ENCODE assay signal across 1 cellular context in the genomic region with DNA sequence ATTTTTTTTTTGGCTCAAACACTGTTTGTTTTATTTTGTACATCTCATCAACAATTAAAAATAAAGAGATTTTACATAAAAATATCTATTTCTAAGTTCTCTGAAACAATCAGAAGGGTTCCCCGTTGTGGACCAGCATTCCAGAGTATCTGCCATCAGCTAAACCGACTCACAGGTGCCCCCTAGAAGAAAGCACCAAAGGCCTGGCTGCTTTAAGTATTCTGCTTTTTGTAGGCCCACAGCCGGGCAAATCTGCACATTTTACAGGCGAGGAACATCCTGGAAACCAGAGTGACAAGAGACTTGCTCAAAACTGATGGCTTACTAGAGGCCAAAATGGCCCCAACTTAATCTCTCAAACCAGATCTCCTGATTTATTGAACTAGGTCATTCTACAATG.
TF ChIP-seq lines count a peak whose summit lies in the region.

No MANE protein-coding gene starts in this region.

TF ChIP-seq in WTC11, 78 proteins besides CTCF, POLR2A, EP300 and RAD21 (continued from another document):
- TF ChIP-seq, protein P1, sequence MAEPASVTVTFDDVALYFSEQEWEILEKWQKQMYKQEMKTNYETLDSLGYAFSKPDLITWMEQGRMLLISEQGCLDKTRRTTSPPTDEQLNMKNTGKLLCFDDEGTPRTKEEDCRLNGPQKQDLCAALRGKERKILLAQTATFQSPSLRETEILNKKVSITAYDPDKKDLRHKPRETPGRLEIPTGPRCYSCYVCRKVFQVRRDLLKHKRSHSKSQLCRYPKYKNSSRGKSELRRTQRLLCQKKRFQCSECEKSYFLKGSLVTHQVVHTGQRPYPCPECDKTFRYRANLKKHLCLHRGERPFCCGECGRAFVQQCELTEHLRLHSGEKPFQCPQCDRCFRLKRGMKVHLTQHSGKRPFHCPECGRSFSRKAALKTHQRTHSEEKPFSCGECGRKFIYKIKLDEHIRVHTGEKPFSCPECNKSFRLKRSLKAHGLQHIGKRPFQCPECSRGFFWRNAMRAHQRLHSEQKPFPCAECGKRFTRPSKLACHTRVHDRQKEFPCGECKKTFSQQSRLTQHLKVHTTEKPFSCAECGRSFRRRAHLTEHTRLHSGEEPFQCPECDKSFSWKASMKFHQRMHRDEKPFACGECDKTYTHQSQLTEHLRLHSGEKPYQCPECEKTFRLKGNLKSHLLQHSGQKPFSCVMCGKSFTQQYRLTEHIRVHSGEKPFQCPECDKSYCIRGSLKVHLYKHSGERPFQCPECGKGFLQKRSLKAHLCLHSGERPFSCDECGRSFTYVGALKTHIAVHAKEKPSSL (CRISPR knock-in tag; conservative IDR thresholded peaks at IDR 0.05) = no peak
- TF ChIP-seq, protein P2, sequence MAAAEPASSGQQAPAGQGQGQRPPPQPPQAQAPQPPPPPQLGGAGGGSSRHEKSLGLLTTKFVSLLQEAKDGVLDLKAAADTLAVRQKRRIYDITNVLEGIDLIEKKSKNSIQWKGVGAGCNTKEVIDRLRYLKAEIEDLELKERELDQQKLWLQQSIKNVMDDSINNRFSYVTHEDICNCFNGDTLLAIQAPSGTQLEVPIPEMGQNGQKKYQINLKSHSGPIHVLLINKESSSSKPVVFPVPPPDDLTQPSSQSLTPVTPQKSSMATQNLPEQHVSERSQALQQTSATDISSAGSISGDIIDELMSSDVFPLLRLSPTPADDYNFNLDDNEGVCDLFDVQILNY (CRISPR knock-in tag; IDR thresholded peaks at IDR 0.05) = no peak
- TF ChIP-seq NFATC4 (CRISPR knock-in tag; IDR thresholded peaks at IDR 0.05) (no peak), GABPB1 (CRISPR knock-in tag; IDR thresholded peaks at IDR 0.05) (no peak), NR3C1 (CRISPR knock-in tag; conservative IDR thresholded peaks at IDR 0.05; ENCODE audit: low read depth) (no peak), GTF2I (CRISPR knock-in tag; conservative IDR thresholded peaks at IDR 0.05) (no peak), ZNF263 (CRISPR knock-in tag; IDR thresholded peaks at IDR 0.05; ENCODE audit: low read depth) (no peak)
- TF ChIP-seq, protein P3, sequence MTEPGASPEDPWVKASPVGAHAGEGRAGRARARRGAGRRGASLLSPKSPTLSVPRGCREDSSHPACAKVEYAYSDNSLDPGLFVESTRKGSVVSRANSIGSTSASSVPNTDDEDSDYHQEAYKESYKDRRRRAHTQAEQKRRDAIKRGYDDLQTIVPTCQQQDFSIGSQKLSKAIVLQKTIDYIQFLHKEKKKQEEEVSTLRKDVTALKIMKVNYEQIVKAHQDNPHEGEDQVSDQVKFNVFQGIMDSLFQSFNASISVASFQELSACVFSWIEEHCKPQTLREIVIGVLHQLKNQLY (CRISPR knock-in tag; IDR thresholded peaks at IDR 0.05) = no peak
- TF ChIP-seq, protein P4, sequence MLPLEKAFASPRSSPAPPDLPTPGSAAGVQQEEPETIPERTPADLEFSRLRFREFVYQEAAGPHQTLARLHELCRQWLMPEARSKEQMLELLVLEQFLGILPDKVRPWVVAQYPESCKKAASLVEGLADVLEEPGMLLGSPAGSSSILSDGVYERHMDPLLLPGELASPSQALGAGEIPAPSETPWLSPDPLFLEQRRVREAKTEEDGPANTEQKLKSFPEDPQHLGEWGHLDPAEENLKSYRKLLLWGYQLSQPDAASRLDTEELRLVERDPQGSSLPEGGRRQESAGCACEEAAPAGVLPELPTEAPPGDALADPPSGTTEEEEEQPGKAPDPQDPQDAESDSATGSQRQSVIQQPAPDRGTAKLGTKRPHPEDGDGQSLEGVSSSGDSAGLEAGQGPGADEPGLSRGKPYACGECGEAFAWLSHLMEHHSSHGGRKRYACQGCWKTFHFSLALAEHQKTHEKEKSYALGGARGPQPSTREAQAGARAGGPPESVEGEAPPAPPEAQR (CRISPR knock-in tag; IDR thresholded peaks at IDR 0.05) = no peak
